ENCODE assay signal across 2 cellular contexts in genomic region chr1:44777547-44777946, GRCh38.
TF ChIP-seq lines count a peak whose summit lies in the region.

No MANE protein-coding gene starts in this region.

TF ChIP-seq in HepG2, 621 proteins besides CTCF, POLR2A, EP300 and RAD21:
- TF ChIP-seq ZNF549 (CRISPR knock-in tag; IDR thresholded peaks at IDR 0.05) (no peak), MTA1 (CRISPR knock-in tag; IDR thresholded peaks at IDR 0.05; ENCODE audit: borderline replicate concordance) (0 out of 2 replicates have a peak, but pooled peaks have one; percentile 15), POLR2AphosphoS5 (IDR thresholded peaks at IDR 0.05; ENCODE audit: low read depth, low read length) (0 out of 2 replicates have a peak, but pooled peaks have one; percentile 25), PRPF4 (IDR thresholded peaks at IDR 0.05; ENCODE audit: low read depth, low read length, poor library complexity, severe bottlenecking) (peak; percentile 30)

TF ChIP-seq in GM12891, 5 proteins besides CTCF, POLR2A, EP300 and RAD21:
- TF ChIP-seq SPI1 (IDR thresholded peaks at IDR 0.05; ENCODE audit: low read depth, low read length) = no peak
- TF ChIP-seq POLR2AphosphoS5 (IDR thresholded peaks at IDR 0.05; ENCODE audit: low read depth, low read length) = no peak
- TF ChIP-seq TAF1 (IDR thresholded peaks at IDR 0.05; ENCODE audit: low read depth, low read length) = no peak
- no peak for TF ChIP-seq PAX5 (IDR thresholded peaks at IDR 0.05; ENCODE audit: insufficient read depth, low read length, severe bottlenecking)
- TF ChIP-seq POU2F2 (IDR thresholded peaks at IDR 0.05; ENCODE audit: low read depth, low read length) = no peak
